9 cellular contexts compared by ENCODE assay signal in the genomic region with DNA sequence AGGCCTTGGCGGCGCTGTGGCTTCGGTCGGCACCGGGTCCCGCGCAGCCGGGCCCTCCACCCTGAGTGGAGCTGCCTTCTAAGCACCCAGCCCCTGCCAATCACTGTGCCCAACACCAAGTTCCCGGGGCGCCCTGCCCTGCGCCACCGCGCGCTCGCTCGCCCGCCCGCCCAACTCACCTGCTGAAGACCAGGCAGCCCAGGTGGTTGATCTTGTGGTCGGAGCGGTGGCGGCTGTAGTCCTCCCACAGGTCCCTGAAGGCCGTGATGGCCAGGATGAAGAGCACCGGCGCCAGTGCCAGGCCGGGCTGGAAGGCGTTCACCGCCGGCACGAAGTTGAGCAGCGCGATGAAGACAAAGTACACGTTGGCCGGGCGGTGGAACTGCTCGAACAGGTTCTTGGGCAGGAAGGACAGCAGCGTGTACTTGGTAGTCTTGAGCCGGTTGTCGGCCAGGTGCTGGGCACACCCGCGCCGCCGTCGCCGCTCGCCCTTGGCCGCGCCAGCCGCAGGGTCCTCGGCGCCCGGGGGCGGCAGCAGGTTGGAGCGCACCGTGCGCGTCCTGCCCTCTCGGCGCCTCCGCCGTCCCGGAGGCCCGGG. TPM values are rescaled to one million over a fixed set of nuclear protein-coding genes. Genes with fewer than 3 reads are reported as not detected.
A peak's percentile ranks its signal among the peaks of the same experiment; 100 is the strongest.
DNase-seq lines count a peak whose midpoint lies in the region; ATAC-seq and TF ChIP-seq lines count a peak whose summit lies in the region.
"Had no signal": no experiment of that assay in that cellular context is flagged by ENCODE, and none has a peak within 500 bp of the region (broad histone marks: within the 10 kb centered on the region; RNA-seq: fewer than 3 reads in every experiment).

No MANE protein-coding gene starts in this region.

- H3K4me1 ChIP-seq in gastroesophageal sphincter: peaks cover 2 to 59% (median 20%) of the 10 kb centered on the region in 3 donors

- H3K4me1 Mint-ChIP-seq in HFFc6 (ENCODE audit: low read depth): peaks cover 61% of the 10 kb centered on the region
- H3K4me1 Mint-ChIP-seq in progenitor cell of endocrine pancreas (ENCODE audit: low read depth): peaks cover 2% of the 10 kb centered on the region

- no peak for DNase-seq in HFFc6
- peak; percentile 63 to 71 for DNase-seq in activated T-cell treated with anti-CD3 and anti-CD28 coated beads, Interleukin-2, amount 50 U/mL, for 48 hours
- DNase-seq in progenitor cell of endocrine pancreas (ENCODE audit: low spot score, unreplicated experiment): no peak
- no peak for DNase-seq in HUDEP-2 (lab: John Stamatoyannopoulos, UW; ENCODE audit: unreplicated experiment in 76 of 76)

- TF ChIP-seq CTCF in HFFc6 (IDR thresholded peaks at IDR 0.05) (peak; percentile 30; the same call in 1 of the 2 replicates), gastroesophageal sphincter (IDR thresholded peaks at IDR 0.05) (peak in 1 of 4 experiments; percentile 27), progenitor cell of endocrine pancreas (IDR thresholded peaks at IDR 0.05; ENCODE audit: unreplicated experiment) (no peak)

- peak overlapping the region; percentile 94 for H3K4me3 Mint-ChIP-seq in HFFc6
- peak overlapping the region; percentile 71 for H3K4me3 Mint-ChIP-seq in progenitor cell of endocrine pancreas (ENCODE audit: low read depth)

- peak; percentile 6 for TF ChIP-seq POLR2A in gastroesophageal sphincter (IDR thresholded peaks at IDR 0.05)

- ATAC-seq in gastroesophageal sphincter: peak; percentile 25
- no peak for ATAC-seq in HG03432 (IDR thresholded peaks at IDR 0.05; ENCODE audit: unreplicated experiment)
- ATAC-seq in GM19324 (IDR thresholded peaks at IDR 0.05; ENCODE audit: low FRiP score, unreplicated experiment): no peak
- ATAC-seq in GM18909 (IDR thresholded peaks at IDR 0.05; ENCODE audit: poor library complexity, unreplicated experiment): no peak

- 0% methylated on average over 2 of the region's 62 CpGs; no CpG with 5 or more reads in 1 of the 2 donors for WGBS in gastroesophageal sphincter (ENCODE audit: low coverage in 1 of 2), 2 donors

- H3K4me3 ChIP-seq in gastroesophageal sphincter: peak overlapping the region; percentile 77 to 87

- H3K36me3 Mint-ChIP-seq in HFFc6 (ENCODE audit: low read depth) (peaks cover 33% of the 10 kb centered on the region), progenitor cell of endocrine pancreas (ENCODE audit: insufficient read depth) (no peaks in the 10 kb centered on the region)

- H3K9me3 Mint-ChIP-seq in HFFc6 (no peaks in the 10 kb centered on the region), progenitor cell of endocrine pancreas (ENCODE audit: low read depth) (no peaks in the 10 kb centered on the region)

- H3K27ac Mint-ChIP-seq in HFFc6 (peak overlapping the region; percentile 85), progenitor cell of endocrine pancreas (no peak overlapping the region)

- TF ChIP-seq EP300 in gastroesophageal sphincter (IDR thresholded peaks at IDR 0.05): no peak

- peaks cover 1% of the 10 kb centered on the region for H3K27me3 Mint-ChIP-seq in HFFc6 (ENCODE audit: insufficient read depth)
- peaks cover 87% of the 10 kb centered on the region for H3K27me3 Mint-ChIP-seq in progenitor cell of endocrine pancreas

- no peaks in the 10 kb centered on the region for H3K27me3 ChIP-seq in gastroesophageal sphincter

- peaks cover 0 to 5% of the 10 kb centered on the region in 2 donors for H3K36me3 ChIP-seq in gastroesophageal sphincter

- H3K27ac ChIP-seq in gastroesophageal sphincter: peak overlapping the region; percentile 85 to 95 (median 94)
- H3K27ac ChIP-seq: KMS-11 had no signal

- H3K9me3 ChIP-seq in gastroesophageal sphincter: no peaks in the 10 kb centered on the region

RNA-seq across cellular contexts. Expression of gene ATP10A, which starts 0.6 kb away (rescaled TPM):
- 10 to 100 TPM; 31.0 to 39.5 (median 33.9) TPM for total RNA-seq in HFFc6 (2021; fragmentation: NEBNext Ultra II Directional; extraction: Animal tissue kit (Norgen Biotek cat#: 25700))
- 10 to 100 TPM; 22.9 to 41.8 (median 24.6) TPM for total RNA-seq in gastroesophageal sphincter
- total RNA-seq in progenitor cell of endocrine pancreas: 0.07 and 0.16 TPM in 2 replicates

Comparison
In these comparisons a context has a peak if more than half of its experiments do, and no peak if none do; other contexts are left out.
1. DNase-seq: peak in activated T-cell treated with anti-CD3 and anti-CD28 coated beads, Interleukin-2, amount 50 U/mL, for 48 hours (2 of 2); none in HFFc6 (single experiment), progenitor cell of endocrine pancreas (single experiment) and HUDEP-2 (0 of 76).
2. RNA of gene ATP10A, which starts 0.6 kb away (total RNA-seq): 31.0 to 39.5 TPM in HFFc6 and 22.9 to 41.8 TPM in gastroesophageal sphincter; 0.07 to 0.16 TPM in progenitor cell of endocrine pancreas; every median in the first group is over 10 times any median in the second.